Comparison of ENCODE assay signal across 17 cellular contexts in the genomic region with DNA sequence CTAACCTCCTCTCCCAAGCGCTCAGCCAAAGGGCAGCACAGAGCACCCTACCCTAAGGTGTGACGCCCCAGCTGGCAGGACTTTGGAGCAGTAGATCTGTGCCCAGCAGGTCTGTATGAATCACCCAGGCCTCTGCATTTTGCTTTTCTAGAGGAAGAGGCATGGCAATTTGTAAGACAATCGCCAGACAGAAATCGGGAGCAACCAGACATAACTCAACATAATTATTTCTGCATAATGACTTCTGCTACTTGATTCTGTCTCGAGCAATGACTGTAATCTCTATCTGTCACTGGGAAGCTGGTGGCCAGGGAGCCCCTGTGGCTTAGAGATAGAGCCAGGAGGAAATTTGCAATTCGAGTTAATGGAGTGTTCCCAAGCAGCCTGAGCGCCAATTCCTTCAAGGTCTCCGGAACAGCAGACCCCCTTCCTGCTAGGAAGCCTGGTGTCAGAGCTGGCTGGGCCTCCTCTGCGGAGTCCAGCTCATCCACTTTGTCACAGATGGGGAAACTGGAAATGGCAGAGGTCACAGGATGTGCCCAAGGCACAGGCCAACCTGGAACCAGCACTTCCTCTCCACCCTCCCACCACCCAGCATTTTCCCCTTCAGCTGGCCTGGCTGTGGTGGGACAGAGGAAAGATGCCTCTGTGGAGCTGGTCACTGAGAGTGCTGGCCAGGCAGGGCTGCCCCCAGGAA. TPM values are rescaled to one million over a fixed set of nuclear protein-coding genes. Genes with fewer than 3 reads are reported as not detected.
DNase-seq lines count a peak whose midpoint lies in the region; ATAC-seq, FAIRE-seq and TF ChIP-seq lines count a peak whose summit lies in the region.
"Had no signal": no experiment of that assay in that cellular context is flagged by ENCODE, and none has a peak within 500 bp of the region (broad histone marks: within the 10 kb centered on the region; RNA-seq: fewer than 3 reads in every experiment).

No MANE protein-coding gene starts in this region.

- DNase-seq in A673 (ENCODE audit: low spot score) (peak; percentile 58), K562 (ENCODE audit: extremely low read depth in 1 of 4, low spot score in 3 of 4) (peak; percentile 34 to 85 (median 62)), memory B cell (ENCODE audit: low spot score in 2 of 2) (no peak), C1 segment of cervical spinal cord (lab: John Stamatoyannopoulos, UW) (no peak)
- DNase-seq: activated CD4-positive, alpha-beta T cell treated with anti-CD3 and anti-CD28 coated beads for 1 hour; body of pancreas; glutamatergic neuron; NCI-H510A; pancreas; SIG-M5 had no signal

- TF ChIP-seq CTCF in A673 (conservative IDR thresholded peaks at IDR 0.05; ENCODE audit: low read depth, low read length): no peak
- TF ChIP-seq CTCF in K562 (IDR thresholded peaks at IDR 0.05 in 2 of 3, conservative IDR thresholded peaks at IDR 0.05 in 1 of 3; ENCODE audit: insufficient read depth in 2 of 3, low read depth in 1 of 3, low read length in 3 of 3): no peak

- peak; percentile 86 for ATAC-seq in K562
- no peak for ATAC-seq in memory B cell (ENCODE audit: low read depth)
- no peak for ATAC-seq in GM21529 (IDR thresholded peaks at IDR 0.05; ENCODE audit: unreplicated experiment)
- no peak for ATAC-seq in HG03342 (IDR thresholded peaks at IDR 0.05; ENCODE audit: unreplicated experiment)
- ATAC-seq in HG02885 (IDR thresholded peaks at IDR 0.05; ENCODE audit: poor library complexity, unreplicated experiment): no peak
- ATAC-seq: body of pancreas had no signal

- in situ Hi-C loops in K562 (cut with MboI): no loop called here

- peaks cover 3% of the 10 kb centered on the region for H3K36me3 Mint-ChIP-seq in memory B cell

- H3K4me3 Mint-ChIP-seq in memory B cell: no peak overlapping the region
- H3K4me3 Mint-ChIP-seq: B cell had no signal

- no peaks in the 10 kb centered on the region for H3K27me3 ChIP-seq in A673 (replicated peaks; ENCODE audit: insufficient read depth, low read depth, low read length, poor library complexity)
- H3K27me3 ChIP-seq in HUES48 (ENCODE audit: control insufficient read depth, insufficient read depth, low read length): no peaks in the 10 kb centered on the region
- no peaks in the 10 kb centered on the region for H3K27me3 ChIP-seq in K562 (ENCODE audit: control insufficient read depth in 2 of 2, insufficient read depth in 2 of 2, low read length in 2 of 2)
- H3K27me3 ChIP-seq: body of pancreas, pancreas had no signal

- H3K36me3 ChIP-seq in A673 (ENCODE audit: insufficient read depth, low read length, poor library complexity, severe bottlenecking) (no peaks in the 10 kb centered on the region), HUES48 (ENCODE audit: control insufficient read depth, insufficient read depth, low read length) (no peaks in the 10 kb centered on the region), K562 (ENCODE audit: control insufficient read depth, insufficient read depth, low read length) (peaks cover 3% of the 10 kb centered on the region; the same call in 1 of the 3 replicates)
- H3K36me3 ChIP-seq: pancreas had no signal

- peak overlapping the region; percentile 47 for H3K27ac Mint-ChIP-seq in memory B cell
- H3K27ac Mint-ChIP-seq: activated T-helper 2 cell treated with anti-CD3 and anti-CD28 coated beads, Interferon-gamma antibody, Interleukin-2, Interleukin-4, amounts not matched to agents 10 μg/mL and 5 μg/mL and 100 μg/mL, durations not matched to agents 14 hours and 24 hours and 36 hours; B cell had no signal

- WGBS in K562 (ENCODE audit: insufficient coverage, low coverage, missing lambda C conversion rate): 8% methylated on average over 9 of the region's 9 CpGs

- H3K9me3 Mint-ChIP-seq in memory B cell: no peaks in the 10 kb centered on the region
- H3K9me3 Mint-ChIP-seq: activated T-helper 2 cell treated with anti-CD3 and anti-CD28 coated beads, Interferon-gamma antibody, Interleukin-2, Interleukin-4, amounts not matched to agents 10 μg/mL and 5 μg/mL and 100 μg/mL, durations not matched to agents 14 hours and 24 hours and 36 hours had no signal

- peak; percentile 86 for TF ChIP-seq EP300 in K562 (IDR thresholded peaks at IDR 0.05; ENCODE audit: low read length)

- H3K9me1 ChIP-seq in K562 (ENCODE audit: control insufficient read depth, insufficient read depth, low read length): peaks cover 3% of the 10 kb centered on the region

- POLR2A ChIA-PET in A673 (lab: Charles Lee; ENCODE audit: low non-redundant PET) (no interaction called here), K562 (lab: Yijun Ruan, JAX) (interaction anchor here (0.6 to 2.6 kb wide), 10 partner anchors 10 to 1503 kb away, joined by 3 to 8 read pairs (median 4); a partner anchor contains a TSS)

- peak; percentile 95 for FAIRE-seq in K562 (lab: Jason Lieb, UNC)
- FAIRE-seq: HTR-8/SVneo, pancreas had no signal

- H3K79me2 ChIP-seq in K562 (ENCODE audit: control insufficient read depth, insufficient read depth, low read length): peaks cover 57% of the 10 kb centered on the region

- H3K9me3 ChIP-seq in A673 (ENCODE audit: low read depth, low read length, poor library complexity, severe bottlenecking): no peaks in the 10 kb centered on the region
- no peaks in the 10 kb centered on the region for H3K9me3 ChIP-seq in HUES48 (ENCODE audit: control insufficient read depth, insufficient read depth, low read length)
- H3K9me3 ChIP-seq in K562 (replicated peaks; ENCODE audit: control insufficient read depth, insufficient read depth, low read depth, low read length): no peaks in the 10 kb centered on the region
- H3K9me3 ChIP-seq: body of pancreas, pancreas had no signal

- TF ChIP-seq RAD21 in K562 (CRISPR knock-in tag; conservative IDR thresholded peaks at IDR 0.05 in 1 of 2, IDR thresholded peaks at IDR 0.05 in 1 of 2): no peak

- peak overlapping the region; percentile 33 for H3K4me2 ChIP-seq in K562 (ENCODE audit: insufficient read depth, low read length)

- H3K4me1 ChIP-seq in A673 (ENCODE audit: insufficient read depth, low read length, poor library complexity, severe bottlenecking): peaks cover 8% of the 10 kb centered on the region
- peaks cover 13% of the 10 kb centered on the region for H3K4me1 ChIP-seq in HUES48 (ENCODE audit: control insufficient read depth, insufficient read depth, low read length)
- H3K4me1 ChIP-seq in K562 (replicated peaks in 1 of 2; ENCODE audit: control insufficient read depth in 2 of 2, insufficient read depth in 2 of 2, low read length in 2 of 2): peaks cover 25 to 33% of the 10 kb centered on the region in 2 experiments

- intact Hi-C loops in A673 (cut with micrococcal nuclease; ENCODE audit: unreplicated experiment): no loop called here
- intact Hi-C loops in K562 (cut with micrococcal nuclease): no loop called here

- peaks cover 46% of the 10 kb centered on the region for H3K4me1 Mint-ChIP-seq in memory B cell

- no peak overlapping the region for H2AFZ ChIP-seq in K562 (ENCODE audit: low read depth, low read length)

- H3K9ac ChIP-seq in HUES48 (ENCODE audit: low read depth, low read length) (no peak overlapping the region), K562 (ENCODE audit: insufficient read depth in 1 of 2, low read depth in 2 of 2, low read length in 2 of 2) (peak overlapping the region in 1 of 2 experiments; percentile 70; a peak in 3 of 4 replicates)

- no peak for TF ChIP-seq POLR2A in K562 (conservative IDR thresholded peaks at IDR 0.05)

- H3K27me3 Mint-ChIP-seq in memory B cell: no peaks in the 10 kb centered on the region
- H3K27me3 Mint-ChIP-seq: B cell had no signal

- H3K27ac ChIP-seq in A673 (ENCODE audit: low read depth, low read length, poor library complexity, severe bottlenecking): no peak overlapping the region
- peak overlapping the region; percentile 26 for H3K27ac ChIP-seq in HUES48 (ENCODE audit: low read depth, low read length)
- peak overlapping the region; percentile 0; the same call in 1 of the 3 replicates for H3K27ac ChIP-seq in K562 (ENCODE audit: extremely low read depth, low read depth, low read length)
- H3K27ac ChIP-seq: pancreas had no signal

- H4K20me1 ChIP-seq in K562 (replicated peaks; ENCODE audit: control insufficient read depth, insufficient read depth, low read length): peaks cover 44% of the 10 kb centered on the region

- H3K4me3 ChIP-seq in A673 (ENCODE audit: low read depth, low read length, poor library complexity, severe bottlenecking) (no peak overlapping the region), HUES48 (ENCODE audit: low read depth, low read length) (no peak overlapping the region), K562 (no peak overlapping the region)
- H3K4me3 ChIP-seq: body of pancreas, pancreas had no signal

- CTCF ChIA-PET in A673 (lab: Charles Lee) (interaction anchor here (0.5 kb wide), 1 partner anchor 267 kb away, joined by 7 read pairs; no protein-coding TSS in a partner anchor), K562 (lab: Yijun Ruan, JAX; ENCODE audit: low intra/inter-chr PET ratio) (no interaction called here)

- BruUV-seq in A673 (replicated peaks; lab: Mats Ljungman, UMichigan) (no TSS peak), K562 (replicated peaks; lab: Mats Ljungman, UMichigan) (no TSS peak)

TF ChIP-seq in K562, 482 proteins besides CTCF, POLR2A, EP300 and RAD21 (continues in another document):
- TF ChIP-seq ZNF282 (CRISPR knock-in tag; IDR thresholded peaks at IDR 0.05) (no peak), CREM (IDR thresholded peaks at IDR 0.05; ENCODE audit: low read depth) (peak; percentile 84), SIN3A (IDR thresholded peaks at IDR 0.05; ENCODE audit: borderline replicate concordance in 2 of 2, control insufficient read depth in 1 of 2, low read depth in 2 of 2, low read length in 2 of 2) (no peak), CCNT2 (IDR thresholded peaks at IDR 0.05; ENCODE audit: borderline replicate concordance, extremely low read depth, insufficient read length, low read depth, low read length) (peak; percentile 36)

RNA-seq across cellular contexts. Expression of a gene that starts 55.0 kb away (rescaled TPM):
- 221 and 269 TPM in 2 replicates for total RNA-seq in A673 (2021)
- total RNA-seq in K562 (2011; cell fraction: chromatin; rRNA removed; ENCODE audit: low replicate concordance): 99.9 and 124 TPM in 2 replicates
- total RNA-seq in K562 (2011; cell fraction: nucleolus; rRNA removed): 80.3 and 83.7 TPM in 2 replicates
- total RNA-seq in K562 (2011; cell fraction: nucleoplasm; rRNA removed): 115 and 142 TPM in 2 replicates
- total RNA-seq in K562 (2014; rRNA removed): 392 and 447 TPM in 2 replicates
- 525 and 551 TPM in 2 replicates for total RNA-seq in K562 (2014; rRNA removed; fragmentation: Illumina TruSeq; extraction: Trizol)
- total RNA-seq in K562 (2015; rRNA removed; fragmentation: Illumina TruSeq; extraction: Trizol): 512 and 539 TPM in 2 replicates
- 379 and 398 TPM in 2 replicates for total RNA-seq in K562 (2021)
- 368 and 563 TPM in 2 replicates for polyA plus RNA-seq in K562 (2011; rRNA removed)
- 282 and 395 TPM in 2 replicates for polyA plus RNA-seq in K562 (2011; cell fraction: cytosol; rRNA removed)
- 190 and 232 TPM in 2 replicates for polyA plus RNA-seq in K562 (2011; cell fraction: nucleus; rRNA removed)
- polyA plus RNA-seq in K562 (2012): 213 and 358 TPM in 2 replicates
- 473 and 553 TPM in 2 replicates for polyA plus RNA-seq in K562 (2014; fragmentation: Illumina TruSeq; extraction: Trizol)
- polyA plus RNA-seq in K562 (2014; fragmentation: Nextera tagmentation; extraction: Ambion mirVana): 100 to 1,000 TPM; 142 to 169 TPM
- polyA plus RNA-seq in K562 (2014; rRNA removed): 457 and 488 TPM in 2 replicates
- polyA minus RNA-seq in K562 (2011; rRNA and poly(A)+ RNA removed): 600 and 763 TPM in 2 replicates
- polyA minus RNA-seq in K562 (2011; cell fraction: cytosol; rRNA and poly(A)+ RNA removed): 138 and 222 TPM in 2 replicates
- 41.1 and 78.2 TPM in 2 replicates for polyA minus RNA-seq in K562 (2011; cell fraction: nucleus; rRNA and poly(A)+ RNA removed)

Comparison
In these comparisons a context has a peak if more than half of its experiments do, and no peak if none do; other contexts are left out.
1. DNase-seq: peak in A673 (single experiment) and K562 (4 of 4); none in memory B cell (0 of 2) and C1 segment of cervical spinal cord (0 of 14).